16 cellular contexts compared by ENCODE assay signal in genomic region chr10:80515511-80515910, GRCh38. TPM values are rescaled to one million over a fixed set of nuclear protein-coding genes. Genes with fewer than 3 reads are reported as not detected.
A peak's percentile ranks its signal among the peaks of the same experiment; 100 is the strongest.
DNase-seq lines count a peak whose midpoint lies in the region; ATAC-seq and TF ChIP-seq lines count a peak whose summit lies in the region.
"Had no signal": no experiment of that assay in that cellular context is flagged by ENCODE, and none has a peak within 500 bp of the region (broad histone marks: within the 10 kb centered on the region; RNA-seq: fewer than 3 reads in every experiment).

No MANE protein-coding gene starts in this region.

- peak; percentile 53 for DNase-seq in activated effector memory CD4-positive, alpha-beta T cell treated with anti-CD3 and anti-CD28 coated beads, Interleukin-2, amount 50 U/mL, for 16 hours
- no peak for DNase-seq in activated effector memory CD4-positive, alpha-beta T cell treated with Interleukin-2 at 50 U/mL for 16 hours
- DNase-seq in CD14-positive monocyte (ENCODE audit: low spot score): peak; percentile 12
- DNase-seq in iPS-NIHi11 (ENCODE audit: low spot score): peak; percentile 4
- no peak for DNase-seq in DMS53 (lab: John Stamatoyannopoulos, UW)
- DNase-seq in NCI-H128 (lab: John Stamatoyannopoulos, UW; ENCODE audit: unreplicated experiment): no peak
- DNase-seq: Karpas-422, NCI-H1105 treated with DMSO at 0.1 percent for 48 hours, NCI-H187 treated with DMSO at 0.1 percent for 48 hours, NCI-H446, NCI-H748 treated with DMSO at 0.1 percent for 48 hours, PC-9 had no signal

- H3K4me1 ChIP-seq in subcutaneous abdominal adipose tissue (ENCODE audit: control insufficient read depth in 5 of 5, insufficient read depth in 5 of 5, low read length in 5 of 5): peaks cover 13 to 60% (median 39%) of the 10 kb centered on the region in 5 donors
- H3K4me1 ChIP-seq: HAP-1 had no signal

- no peak for ATAC-seq in GM21381 (IDR thresholded peaks at IDR 0.05; ENCODE audit: unreplicated experiment)

- intact Hi-C loops in CD14-positive monocyte (cut with micrococcal nuclease): no loop called here

- H3K27ac Mint-ChIP-seq in CD14-positive monocyte: peak overlapping the region in 3 of 7 donors; percentile 3 to 41 (median 15)

- no peak for TF ChIP-seq CTCF in CD14-positive monocyte (IDR thresholded peaks at IDR 0.05)

- peak overlapping the region; percentile 72 for H3K27ac ChIP-seq in subcutaneous abdominal adipose tissue (ENCODE audit: low read depth, low read length)
- H3K27ac ChIP-seq: C4-2B, PC-9 had no signal

- no peaks in the 10 kb centered on the region for H3K9me3 ChIP-seq in subcutaneous abdominal adipose tissue (ENCODE audit: control insufficient read depth in 5 of 5, low read length in 5 of 5)
- H3K9me3 ChIP-seq: HAP-1 had no signal

- H3K36me3 Mint-ChIP-seq in CD14-positive monocyte: peaks cover 94 to 100% of the 10 kb centered on the region in 2 donors

- no peak overlapping the region for H3K4me3 ChIP-seq in subcutaneous abdominal adipose tissue (ENCODE audit: low read depth in 1 of 5, low read length in 5 of 5)
- H3K4me3 ChIP-seq: HAP-1, PC-9 had no signal

- peaks cover 0 to 3% (median 0%) of the 10 kb centered on the region in 7 donors for H3K9me3 Mint-ChIP-seq in CD14-positive monocyte

- H3K9ac ChIP-seq in subcutaneous abdominal adipose tissue (ENCODE audit: low read length in 5 of 5): no peak overlapping the region

- H3K4me1 Mint-ChIP-seq in CD14-positive monocyte: peaks cover 22% of the 10 kb centered on the region

- H3K36me3 ChIP-seq in subcutaneous abdominal adipose tissue (ENCODE audit: control insufficient read depth in 5 of 5, insufficient read depth in 5 of 5, low read length in 5 of 5): peaks cover 9 to 98% (median 95%) of the 10 kb centered on the region in 5 donors

- H3K27me3 Mint-ChIP-seq in CD14-positive monocyte (ENCODE audit: low read depth in 3 of 3): no peaks in the 10 kb centered on the region

- H3K4me3 Mint-ChIP-seq in CD14-positive monocyte: no peak overlapping the region

- no peaks in the 10 kb centered on the region for H3K27me3 ChIP-seq in subcutaneous abdominal adipose tissue (ENCODE audit: control insufficient read depth in 5 of 5, insufficient read depth in 4 of 5, low read length in 5 of 5)

RNA-seq across cellular contexts. Expression of gene SH2D4B, which starts 22.2 kb away (rescaled TPM):
- polyA plus RNA-seq in CD14-positive monocyte: not detected

Comparison
In these comparisons a context has a peak if more than half of its experiments do, and no peak if none do; other contexts are left out.
1. DNase-seq: peak in activated effector memory CD4-positive, alpha-beta T cell treated with anti-CD3 and anti-CD28 coated beads, Interleukin-2, amount 50 U/mL, for 16 hours (single experiment), CD14-positive monocyte (single experiment) and iPS-NIHi11 (single experiment); none in activated effector memory CD4-positive, alpha-beta T cell treated with Interleukin-2 at 50 U/mL for 16 hours (single experiment), DMS53 (single experiment) and NCI-H128 (single experiment).